8 cellular contexts compared by ENCODE assay signal in genomic region chr21:43733529-43734071, GRCh38. TPM values are rescaled to one million over a fixed set of nuclear protein-coding genes. Genes with fewer than 3 reads are reported as not detected.
DNase-seq lines count a peak whose midpoint lies in the region; ATAC-seq and TF ChIP-seq lines count a peak whose summit lies in the region.

No MANE protein-coding gene starts in this region.

- peak; percentile 61 for DNase-seq in activated CD8-positive, alpha-beta T cell treated with anti-CD3 and anti-CD28 coated beads for 36 hours
- no peak for DNase-seq in activated CD8-positive, alpha-beta T cell treated with anti-CD3 and anti-CD28 coated beads, Interleukin-2, amount 10 ng/mL, durations not matched to agents 7 days and 5 days
- peak; percentile 59 for DNase-seq in astrocyte of the spinal cord (ENCODE audit: low read depth, low spot score)
- DNase-seq in transverse colon: peak; percentile 51
- DNase-seq in GM10248 (ENCODE audit: extremely low spot score): no peak
- DNase-seq in activated effector memory CD4-positive, alpha-beta T cell treated with anti-CD3 and anti-CD28 coated beads, Interleukin-2, amount 50 U/mL, for 16 hours: no peak
- DNase-seq in mesenteric fat pad (ENCODE audit: low spot score): no peak

- H3K4me3 ChIP-seq in astrocyte of the spinal cord (ENCODE audit: low read depth, low read length): no peak overlapping the region
- peak overlapping the region in 1 of 4 donors; percentile 16 for H3K4me3 ChIP-seq in transverse colon

- no peaks in the 10 kb centered on the region for H3K27me3 ChIP-seq in layer of hippocampus (ENCODE audit: control insufficient read depth, insufficient read depth, low read length)
- no peaks in the 10 kb centered on the region for H3K27me3 ChIP-seq in transverse colon

- H3K27ac ChIP-seq in layer of hippocampus (ENCODE audit: low read depth, low read length): peak overlapping the region; percentile 72
- H3K27ac ChIP-seq in transverse colon: peak overlapping the region; percentile 73 to 87 (median 82)

- H3K9me3 Mint-ChIP-seq in activated CD8-positive, alpha-beta T cell treated with anti-CD3 and anti-CD28 coated beads for 36 hours: no peaks in the 10 kb centered on the region
- H3K9me3 Mint-ChIP-seq in activated CD8-positive, alpha-beta T cell treated with anti-CD3 and anti-CD28 coated beads, Interleukin-2, amount 10 ng/mL, durations not matched to agents 7 days and 5 days (ENCODE audit: insufficient read depth): no peaks in the 10 kb centered on the region

- H3K4me1 ChIP-seq in transverse colon: peaks cover 26 to 63% (median 49%) of the 10 kb centered on the region in 4 donors

- no peaks in the 10 kb centered on the region for H3K27me3 Mint-ChIP-seq in activated CD8-positive, alpha-beta T cell treated with anti-CD3 and anti-CD28 coated beads for 36 hours
- H3K27me3 Mint-ChIP-seq in activated CD8-positive, alpha-beta T cell treated with anti-CD3 and anti-CD28 coated beads, Interleukin-2, amount 10 ng/mL, durations not matched to agents 7 days and 5 days (ENCODE audit: low read depth): no peaks in the 10 kb centered on the region

- peak; percentile 60 for ATAC-seq in activated CD8-positive, alpha-beta T cell treated with anti-CD3 and anti-CD28 coated beads for 36 hours
- ATAC-seq in activated CD8-positive, alpha-beta T cell treated with anti-CD3 and anti-CD28 coated beads, Interleukin-2, amount 10 ng/mL, durations not matched to agents 7 days and 5 days: no peak

- H3K36me3 ChIP-seq in transverse colon: no peaks in the 10 kb centered on the region

- TF ChIP-seq EP300 in transverse colon (IDR thresholded peaks at IDR 0.05; ENCODE audit: low read depth): no peak

- H3K4me3 Mint-ChIP-seq in activated CD8-positive, alpha-beta T cell treated with anti-CD3 and anti-CD28 coated beads for 36 hours: no peak overlapping the region
- H3K4me3 Mint-ChIP-seq in activated CD8-positive, alpha-beta T cell treated with anti-CD3 and anti-CD28 coated beads, Interleukin-2, amount 10 ng/mL, durations not matched to agents 7 days and 5 days: no peak overlapping the region

- no peak for TF ChIP-seq POLR2A in transverse colon (IDR thresholded peaks at IDR 0.05)

- no peak for TF ChIP-seq CTCF in activated CD8-positive, alpha-beta T cell treated with anti-CD3 and anti-CD28 coated beads for 36 hours (IDR thresholded peaks at IDR 0.05)
- TF ChIP-seq CTCF in astrocyte of the spinal cord (IDR thresholded peaks at IDR 0.05; ENCODE audit: low read depth, low read length) (no peak), transverse colon (IDR thresholded peaks at IDR 0.05) (no peak), GM10248 (IDR thresholded peaks at IDR 0.05; ENCODE audit: control extremely low read depth, extremely low read depth, low read depth, missing control alignments) (no peak)

- intact Hi-C loops in activated CD8-positive, alpha-beta T cell treated with anti-CD3 and anti-CD28 coated beads for 36 hours (cut with micrococcal nuclease): no loop called here
- intact Hi-C loops in transverse colon (cut with DNase I; ENCODE audit: low total_unique reads): no loop called here

- CTCF ChIA-PET in activated CD8-positive, alpha-beta T cell treated with anti-CD3 and anti-CD28 coated beads for 36 hours (lab: Charles Lee): no interaction called here
- CTCF ChIA-PET in activated CD8-positive, alpha-beta T cell treated with anti-CD3 and anti-CD28 coated beads, Interleukin-2, amount 10 ng/mL, durations not matched to agents 7 days and 5 days (lab: Charles Lee): no interaction called here
- CTCF ChIA-PET in GM10248 (lab: Yijun Ruan, JAX): interaction anchor here (0.6 kb wide), 1 partner anchor 40 kb away, joined by 3 read pairs; no protein-coding TSS in a partner anchor

- H3K4me1 Mint-ChIP-seq in activated CD8-positive, alpha-beta T cell treated with anti-CD3 and anti-CD28 coated beads for 36 hours (ENCODE audit: low read depth): peaks cover 46% of the 10 kb centered on the region
- peaks cover 50% of the 10 kb centered on the region for H3K4me1 Mint-ChIP-seq in activated CD8-positive, alpha-beta T cell treated with anti-CD3 and anti-CD28 coated beads, Interleukin-2, amount 10 ng/mL, durations not matched to agents 7 days and 5 days (ENCODE audit: low read depth)

- peak overlapping the region; percentile 65 for H3K27ac Mint-ChIP-seq in activated CD8-positive, alpha-beta T cell treated with anti-CD3 and anti-CD28 coated beads for 36 hours
- H3K27ac Mint-ChIP-seq in activated CD8-positive, alpha-beta T cell treated with anti-CD3 and anti-CD28 coated beads, Interleukin-2, amount 10 ng/mL, durations not matched to agents 7 days and 5 days: no peak overlapping the region

- no peaks in the 10 kb centered on the region for H3K9me3 ChIP-seq in transverse colon

- in situ Hi-C loops in astrocyte of the spinal cord (cut with HindIII; ENCODE audit: low sequenced_read_pairs) (no loop called here), transverse colon (cut with MboI; ENCODE audit: low pct_ligation_motif_present in 1 of 4, low pct_unique_long_range_greater_than_20kb in 1 of 4, low sequenced_read_pairs in 3 of 4) (no loop called here)

- H3K36me3 Mint-ChIP-seq in activated CD8-positive, alpha-beta T cell treated with anti-CD3 and anti-CD28 coated beads for 36 hours (ENCODE audit: low read depth): peaks cover 17% of the 10 kb centered on the region
- peaks cover 22% of the 10 kb centered on the region for H3K36me3 Mint-ChIP-seq in activated CD8-positive, alpha-beta T cell treated with anti-CD3 and anti-CD28 coated beads, Interleukin-2, amount 10 ng/mL, durations not matched to agents 7 days and 5 days (ENCODE audit: low read depth)

- POLR2A ChIA-PET in activated CD8-positive, alpha-beta T cell treated with anti-CD3 and anti-CD28 coated beads for 36 hours (lab: Charles Lee): no interaction called here
- POLR2A ChIA-PET in activated CD8-positive, alpha-beta T cell treated with anti-CD3 and anti-CD28 coated beads, Interleukin-2, amount 10 ng/mL, durations not matched to agents 7 days and 5 days (lab: Charles Lee): no interaction called here
- POLR2A ChIA-PET in GM10248 (lab: Yijun Ruan, JAX): no interaction called here

- 40 to 47% methylated on average over 1 to 15 of the region's 15 CpGs for WGBS in transverse colon (ENCODE audit: low coverage in 1 of 2), 2 donors

RNA-seq across cellular contexts. Expression of gene PDXK, which starts 14.7 kb away (rescaled TPM):
- total RNA-seq in activated CD8-positive, alpha-beta T cell treated with anti-CD3 and anti-CD28 coated beads for 36 hours: 100 to 1,000 TPM; 118 to 122 TPM
- 100 to 1,000 TPM in 1 of 2 experiments, 10 to 100 TPM in 1; 94.5 to 100 TPM for total RNA-seq in activated CD8-positive, alpha-beta T cell treated with anti-CD3 and anti-CD28 coated beads, Interleukin-2, amount 10 ng/mL, durations not matched to agents 7 days and 5 days
- total RNA-seq in transverse colon (100 to 1,000 TPM in 2 of 4 donors, 10 to 100 TPM in 2; 85.8 to 117 (median 103) TPM), mesenteric fat pad (261 TPM)

RNA-seq across cellular contexts. Expression of gene CSTB, which starts 42.5 kb away (rescaled TPM):
- 10 to 100 TPM; 18.6 to 20.7 TPM for total RNA-seq in activated CD8-positive, alpha-beta T cell treated with anti-CD3 and anti-CD28 coated beads for 36 hours
- total RNA-seq in activated CD8-positive, alpha-beta T cell treated with anti-CD3 and anti-CD28 coated beads, Interleukin-2, amount 10 ng/mL, durations not matched to agents 7 days and 5 days: 10 to 100 TPM; 50.2 to 54.4 TPM
- 10 to 100 TPM; 16.1 to 61.7 (median 19.6) TPM for total RNA-seq in transverse colon
- 84.9 TPM for total RNA-seq in mesenteric fat pad

RNA-seq across cellular contexts. Expression of gene RRP1, which starts 55.8 kb away (rescaled TPM):
- 10 to 100 TPM; 61.1 to 62.9 TPM for total RNA-seq in activated CD8-positive, alpha-beta T cell treated with anti-CD3 and anti-CD28 coated beads for 36 hours
- 10 to 100 TPM; 32.8 to 34.4 TPM for total RNA-seq in activated CD8-positive, alpha-beta T cell treated with anti-CD3 and anti-CD28 coated beads, Interleukin-2, amount 10 ng/mL, durations not matched to agents 7 days and 5 days
- total RNA-seq in transverse colon: 10 to 100 TPM in 2 of 4 donors, 1 to 10 TPM in 2; 5.2 to 26.1 (median 11.1) TPM
- total RNA-seq in mesenteric fat pad: 29.8 TPM

Comparison
In these comparisons a context has a peak if more than half of its experiments do, and no peak if none do; other contexts are left out.
1. DNase-seq: peak in activated CD8-positive, alpha-beta T cell treated with anti-CD3 and anti-CD28 coated beads for 36 hours (single experiment), astrocyte of the spinal cord (single experiment) and transverse colon (single experiment); none in activated CD8-positive, alpha-beta T cell treated with anti-CD3 and anti-CD28 coated beads, Interleukin-2, amount 10 ng/mL, durations not matched to agents 7 days and 5 days (single experiment), GM10248 (single experiment), activated effector memory CD4-positive, alpha-beta T cell treated with anti-CD3 and anti-CD28 coated beads, Interleukin-2, amount 50 U/mL, for 16 hours (single experiment) and mesenteric fat pad (single experiment).